In genomic region chr12:34379142-34379541, GRCh38 we compare ENCODE assay signal across 1 cellular context.
TF ChIP-seq lines count a peak whose summit lies in the region.

No MANE protein-coding gene starts in this region.

TF ChIP-seq in HepG2, 621 proteins besides CTCF, POLR2A, EP300 and RAD21 (continued from another document):
- TF ChIP-seq, protein P1, sequence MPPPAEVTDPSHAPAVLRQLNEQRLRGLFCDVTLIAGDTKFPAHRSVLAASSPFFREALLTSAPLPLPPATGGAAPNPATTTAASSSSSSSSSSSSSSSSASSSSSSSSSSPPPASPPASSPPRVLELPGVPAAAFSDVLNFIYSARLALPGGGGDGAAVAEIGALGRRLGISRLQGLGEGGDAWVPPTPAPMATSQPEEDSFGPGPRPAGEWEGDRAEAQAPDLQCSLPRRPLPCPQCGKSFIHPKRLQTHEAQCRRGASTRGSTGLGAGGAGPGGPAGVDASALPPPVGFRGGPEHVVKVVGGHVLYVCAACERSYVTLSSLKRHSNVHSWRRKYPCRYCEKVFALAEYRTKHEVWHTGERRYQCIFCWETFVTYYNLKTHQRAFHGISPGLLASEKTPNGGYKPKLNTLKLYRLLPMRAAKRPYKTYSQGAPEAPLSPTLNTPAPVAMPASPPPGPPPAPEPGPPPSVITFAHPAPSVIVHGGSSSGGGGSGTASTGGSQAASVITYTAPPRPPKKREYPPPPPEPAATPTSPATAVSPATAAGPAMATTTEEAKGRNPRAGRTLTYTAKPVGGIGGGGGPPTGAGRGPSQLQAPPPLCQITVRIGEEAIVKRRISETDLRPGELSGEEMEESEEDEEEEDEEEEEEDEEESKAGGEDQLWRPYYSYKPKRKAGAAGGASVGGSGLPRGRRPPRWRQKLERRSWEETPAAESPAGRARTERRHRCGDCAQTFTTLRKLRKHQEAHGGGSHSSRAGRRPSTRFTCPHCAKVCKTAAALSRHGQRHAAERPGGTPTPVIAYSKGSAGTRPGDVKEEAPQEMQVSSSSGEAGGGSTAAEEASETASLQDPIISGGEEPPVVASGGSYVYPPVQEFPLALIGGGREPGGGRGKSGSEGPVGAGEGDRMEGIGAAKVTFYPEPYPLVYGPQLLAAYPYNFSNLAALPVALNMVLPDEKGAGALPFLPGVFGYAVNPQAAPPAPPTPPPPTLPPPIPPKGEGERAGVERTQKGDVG (CRISPR knock-in tag; IDR thresholded peaks at IDR 0.05; ENCODE audit: borderline replicate concordance) = no peak
- TF ChIP-seq SALL2 (CRISPR knock-in tag; IDR thresholded peaks at IDR 0.05) (no peak), ZNF530 (CRISPR knock-in tag; IDR thresholded peaks at IDR 0.05; ENCODE audit: low read depth) (no peak), ZNF776 (CRISPR knock-in tag; IDR thresholded peaks at IDR 0.05) (no peak), CHCHD3 (CRISPR knock-in tag; IDR thresholded peaks at IDR 0.05) (no peak), ZNF275 (CRISPR knock-in tag; IDR thresholded peaks at IDR 0.05; ENCODE audit: borderline replicate concordance) (no peak)
